33 cellular contexts compared by ENCODE assay signal in the genomic region with DNA sequence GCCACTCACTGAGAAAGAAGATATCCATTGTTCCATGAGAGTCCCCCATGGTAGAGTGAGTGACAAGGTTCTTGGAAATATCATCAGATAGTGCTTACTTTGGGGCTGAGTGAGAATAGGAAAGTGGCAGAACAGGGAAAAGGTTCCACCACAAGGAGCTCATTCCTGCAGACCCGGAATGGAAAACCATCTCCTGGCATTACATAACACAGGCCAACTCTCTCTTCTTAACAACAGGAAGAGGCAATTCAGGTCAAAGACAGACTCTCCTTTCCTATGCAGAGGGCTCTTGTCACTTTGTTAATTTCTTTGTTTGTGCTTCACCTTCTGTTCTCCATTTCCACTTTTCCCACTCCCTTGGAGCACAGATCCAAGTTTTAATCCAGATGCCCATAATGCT.
"Had no signal": no experiment of that assay in that cellular context is flagged by ENCODE, and none has a peak within 500 bp of the region (broad histone marks: within the 10 kb centered on the region; RNA-seq: fewer than 3 reads in every experiment).

No MANE protein-coding gene starts in this region.

- H3K4me1 Mint-ChIP-seq: activated B cell treated with CpG ODN at 0.5 μM for 24 hours; activated CD4-positive, alpha-beta T cell treated with anti-CD3 and anti-CD28 coated beads, Interleukin-2, amount 10 ng/mL, durations not matched to agents 7 days and 5 days; activated naive CD8-positive, alpha-beta T cell treated with anti-CD3 and anti-CD28 coated beads, Interleukin-2, amount 50 U/mL, for 24 hours had no signal

- H3K9me3 Mint-ChIP-seq: activated B cell treated with CpG ODN at 0.5 μM for 24 hours; activated CD4-positive, alpha-beta memory T cell treated with anti-CD3 and anti-CD28 coated beads for 36 hours; activated CD4-positive, alpha-beta T cell treated with anti-CD3 and anti-CD28 coated beads, Interleukin-2, amount 10 ng/mL, durations not matched to agents 7 days and 5 days; activated naive CD4-positive, alpha-beta T cell treated with anti-CD3 and anti-CD28 coated beads, Interleukin-2, amount 50 U/mL, for 72 hours; activated naive CD8-positive, alpha-beta T cell treated with anti-CD3 and anti-CD28 coated beads, Interleukin-2, amount 50 U/mL, for 24 hours; activated T-cell treated with anti-CD3 and anti-CD28 coated beads, Interleukin-2, amount 50 U/mL, for 4 hours; T-helper 1 cell treated with Interleukin-12 subunit alpha and Interleukin-12 subunit beta and Interleukin-4 antibody, amounts not matched to agents 30 μg/mL and 1 μg/mL, for 36 hours had no signal

- DNase-seq: activated B cell treated with CpG ODN at 0.5 μM for 24 hours; activated CD4-positive, alpha-beta memory T cell treated with anti-CD3 and anti-CD28 coated beads for 36 hours; activated CD4-positive, alpha-beta T cell treated with anti-CD3 and anti-CD28 coated beads, Interleukin-2, amount 10 ng/mL, durations not matched to agents 7 days and 5 days; activated CD8-positive, alpha-beta memory T cell treated with anti-CD3 and anti-CD28 coated beads for 24 hours; activated effector memory CD4-positive, alpha-beta T cell treated with anti-CD3 and anti-CD28 coated beads, Interleukin-2, amount 50 U/mL, for 16 hours; activated naive CD4-positive, alpha-beta T cell treated with Interleukin-2 at 50 U/mL for 16 hours; activated naive CD8-positive, alpha-beta T cell treated with anti-CD3 and anti-CD28 coated beads, Interleukin-2, amount 50 U/mL, for 24 hours; activated T-cell treated with anti-CD3 and anti-CD28 coated beads, Interleukin-2, amount 50 U/mL, for 4 hours; amniotic stem cell; body of pancreas; central memory CD4-positive, alpha-beta T cell; MG63; MV-4-11; NCI-H1092 treated with DMSO at 0.1 percent for 48 hours; NCI-H1417 treated with DMSO at 0.1 percent for 48 hours; NCI-H1694 treated with DMSO at 0.1 percent for 48 hours; NCI-H2081; NCI-H2171; NCI-H2227 treated with DMSO at 0.1 percent for 48 hours; NCI-H446 treated with DMSO at 0.1 percent for 48 hours; NCI-H524 treated with DMSO at 0.1 percent for 48 hours; NCI-H774; OCI-M1; Peyer's patch; Right ventricle myocardium superior; SJCRH30; SW 1271; T-helper 9 cell had no signal

- H3K27me3 Mint-ChIP-seq: activated CD4-positive, alpha-beta memory T cell treated with anti-CD3 and anti-CD28 coated beads for 36 hours; activated CD4-positive, alpha-beta T cell treated with anti-CD3 and anti-CD28 coated beads, Interleukin-2, amount 10 ng/mL, durations not matched to agents 7 days and 5 days had no signal

- H3K36me3 ChIP-seq: ascending aorta, MG63, Peyer's patch, SJCRH30 had no signal

- H3K36me3 Mint-ChIP-seq: activated CD4-positive, alpha-beta memory T cell treated with anti-CD3 and anti-CD28 coated beads for 36 hours; activated naive CD4-positive, alpha-beta T cell treated with anti-CD3 and anti-CD28 coated beads, Interleukin-2, amount 50 U/mL, for 72 hours had no signal

- H3K27ac Mint-ChIP-seq: activated B cell treated with CpG ODN at 0.5 μM for 24 hours; activated CD4-positive, alpha-beta memory T cell treated with anti-CD3 and anti-CD28 coated beads for 36 hours; activated CD4-positive, alpha-beta T cell treated with anti-CD3 and anti-CD28 coated beads, Interleukin-2, amount 10 ng/mL, durations not matched to agents 7 days and 5 days; activated naive CD4-positive, alpha-beta T cell treated with anti-CD3 and anti-CD28 coated beads, Interleukin-2, amount 50 U/mL, for 72 hours; activated naive CD8-positive, alpha-beta T cell treated with anti-CD3 and anti-CD28 coated beads, Interleukin-2, amount 50 U/mL, for 24 hours; T-helper 1 cell treated with Interleukin-12 subunit alpha and Interleukin-12 subunit beta and Interleukin-4 antibody, amounts not matched to agents 30 μg/mL and 1 μg/mL, for 36 hours had no signal

- H3K4me1 ChIP-seq: ascending aorta, body of pancreas, Peyer's patch, SJCRH30 had no signal

- ATAC-seq: activated naive CD4-positive, alpha-beta T cell treated with anti-CD3 and anti-CD28 coated beads, Interleukin-2, amount 50 U/mL, for 72 hours; activated naive CD8-positive, alpha-beta T cell treated with anti-CD3 and anti-CD28 coated beads, Interleukin-2, amount 50 U/mL, for 24 hours; activated T-cell treated with anti-CD3 and anti-CD28 coated beads, Interleukin-2, amount 50 U/mL, for 4 hours; body of pancreas; SK-N-SH treated with all-trans-retinoic acid at 6 μM for 48 hours had no signal

- H3K9me3 ChIP-seq: ascending aorta, body of pancreas, MG63, Peyer's patch, SJCRH30 had no signal

- H3K27ac ChIP-seq: ascending aorta, body of pancreas, Peyer's patch, RWPE1, SJCRH30 had no signal

- H3K4me3 Mint-ChIP-seq: activated B cell treated with CpG ODN at 0.5 μM for 24 hours; activated CD4-positive, alpha-beta memory T cell treated with anti-CD3 and anti-CD28 coated beads for 36 hours; activated CD4-positive, alpha-beta T cell treated with anti-CD3 and anti-CD28 coated beads, Interleukin-2, amount 10 ng/mL, durations not matched to agents 7 days and 5 days; activated naive CD8-positive, alpha-beta T cell treated with anti-CD3 and anti-CD28 coated beads, Interleukin-2, amount 50 U/mL, for 24 hours; activated T-cell treated with anti-CD3 and anti-CD28 coated beads, Interleukin-2, amount 50 U/mL, for 4 hours; T-helper 1 cell treated with Interleukin-12 subunit alpha and Interleukin-12 subunit beta and Interleukin-4 antibody, amounts not matched to agents 30 μg/mL and 1 μg/mL, for 36 hours had no signal

- H3K4me3 ChIP-seq: ascending aorta, body of pancreas, MG63, Peyer's patch, SJCRH30 had no signal

- H3K27me3 ChIP-seq: ascending aorta, MG63, Peyer's patch, SJCRH30 had no signal
